In genomic region chr5:83956386-83956785, GRCh38 we compare ENCODE assay signal across 20 cellular contexts.
DNase-seq lines count a peak whose midpoint lies in the region; ATAC-seq and TF ChIP-seq lines count a peak whose summit lies in the region.
"Had no signal": no experiment of that assay in that cellular context is flagged by ENCODE, and none has a peak within 500 bp of the region (broad histone marks: within the 10 kb centered on the region; RNA-seq: fewer than 3 reads in every experiment).

No MANE protein-coding gene starts in this region.

- H3K36me3 Mint-ChIP-seq in glutamatergic neuron (ENCODE audit: unreplicated experiment) (no peaks in the 10 kb centered on the region), Caco-2 (ENCODE audit: insufficient read depth, unreplicated experiment) (no peaks in the 10 kb centered on the region)

- H3K9ac ChIP-seq in Loucy (ENCODE audit: low read depth, low read length, poor library complexity, severe bottlenecking), result peak overlapping the region; percentile 17
- peak overlapping the region; percentile 43; the same call in 1 of the 2 replicates for H3K9ac ChIP-seq in SK-N-SH

- CTCF ChIA-PET in SK-N-SH (lab: Yijun Ruan, JAX), result no interaction called here
- CTCF ChIA-PET in Caco-2 (lab: Charles Lee), result no interaction called here

- no peak for TF ChIP-seq RAD21 in SK-N-SH (IDR thresholded peaks at IDR 0.05; ENCODE audit: low read length)

- H3K27me3 ChIP-seq in Loucy (ENCODE audit: insufficient read depth, low read length, poor library complexity, severe bottlenecking) (no peaks in the 10 kb centered on the region), SK-N-SH (ENCODE audit: insufficient read depth) (no peaks in the 10 kb centered on the region), Caco-2 (replicated peaks; ENCODE audit: control insufficient read depth, insufficient read depth, low read length) (no peaks in the 10 kb centered on the region)
- H3K27me3 ChIP-seq: left lung, right atrium auricular region, upper lobe of left lung had no signal

- DNase-seq in AG09309 (ENCODE audit: low read depth) (peak; percentile 24), SK-N-SH (no peak), glutamatergic neuron (no peak), NCI-H1417 treated with DMSO at 0.1 percent for 48 hours (lab: John Stamatoyannopoulos, UW) (no peak), NOMO-1 treated with dmso at 0.1 percent for 144 hours (lab: John Stamatoyannopoulos, UW; ENCODE audit: unreplicated experiment) (no peak), Caco-2 (no peak)
- DNase-seq: activated CD4-positive, alpha-beta T cell treated with anti-CD3 and anti-CD28 coated beads, Interleukin-2, amount 50 U/mL, for 48 hours; activated naive CD4-positive, alpha-beta T cell treated with anti-CD3 and anti-CD28 coated beads for 36 hours; CD4-positive, alpha-beta T cell; DMS79 treated with DMSO at 0.1 percent for 48 hours; left lung; mucosa of descending colon; NCI-H774; nucleus accumbens; upper lobe of left lung had no signal

- H3K27ac ChIP-seq in SK-N-SH (ENCODE audit: low read depth in 2 of 2, low read length in 1 of 2), result peak overlapping the region; percentile 67 to 76; a peak in 3 of 4 replicates
- H3K27ac ChIP-seq: left lung, right atrium auricular region, upper lobe of left lung had no signal

- H3K4me3 Mint-ChIP-seq in glutamatergic neuron (ENCODE audit: unreplicated experiment) (peak overlapping the region; percentile 61), Caco-2 (ENCODE audit: unreplicated experiment) (no peak overlapping the region)
- H3K4me3 Mint-ChIP-seq: activated naive CD4-positive, alpha-beta T cell treated with anti-CD3 and anti-CD28 coated beads for 36 hours; CD4-positive, alpha-beta T cell; dendritic cell treated with granulocyte-macrophage colony-stimulating factor and Interleukin-4, amounts not matched to agents 40 ng/mL and 50 ng/mL, for 4 days; stimulated activated naive CD8-positive, alpha-beta T cell treated with anti-CD3 and anti-CD28 coated beads, Interleukin-15, Interleukin-2, amounts not matched to agents 100 ng/mL and 50 ng/mL, for 24 hours had no signal

- no peaks in the 10 kb centered on the region for H3F3A ChIP-seq in Loucy (ENCODE audit: low read depth)
- H3F3A ChIP-seq in SK-N-SH (replicated peaks; ENCODE audit: insufficient read depth), result peaks cover 25% of the 10 kb centered on the region

- no TSS peak for BruUV-seq in Caco-2 (replicated peaks; lab: Mats Ljungman, UMichigan)

- intact Hi-C loops in Caco-2 (cut with micrococcal nuclease; ENCODE audit: unreplicated experiment), result no loop called here

- TF ChIP-seq CTCF in AG09309 (IDR thresholded peaks at IDR 0.05; ENCODE audit: control insufficient read depth, insufficient read depth, low read depth, low read length, missing control alignments) (no peak), Loucy (conservative IDR thresholded peaks at IDR 0.05; ENCODE audit: low read length) (no peak), SK-N-SH (IDR thresholded peaks at IDR 0.05) (no peak), glutamatergic neuron (IDR thresholded peaks at IDR 0.05; ENCODE audit: partially characterized antibody, unreplicated experiment) (no peak), Caco-2 (IDR thresholded peaks at IDR 0.05; ENCODE audit: insufficient read depth in 1 of 2, low read depth in 1 of 2, low read length in 1 of 2, severe bottlenecking in 1 of 2, unreplicated experiment in 1 of 2) (no peak)

- H2AFZ ChIP-seq in Loucy (ENCODE audit: low read length) (peak overlapping the region; percentile 86), SK-N-SH (ENCODE audit: low read depth) (peak overlapping the region; percentile 70)

- ATAC-seq in HG03565 (IDR thresholded peaks at IDR 0.05; ENCODE audit: unreplicated experiment), result no peak
- ATAC-seq: left lung, mucosa of descending colon had no signal

- H3K9me3 Mint-ChIP-seq in glutamatergic neuron (ENCODE audit: unreplicated experiment) (peaks cover 4% of the 10 kb centered on the region), Caco-2 (ENCODE audit: unreplicated experiment) (no peaks in the 10 kb centered on the region)
- H3K9me3 Mint-ChIP-seq: activated naive CD4-positive, alpha-beta T cell treated with anti-CD3 and anti-CD28 coated beads for 36 hours; CD4-positive, alpha-beta T cell; dendritic cell treated with granulocyte-macrophage colony-stimulating factor and Interleukin-4, amounts not matched to agents 40 ng/mL and 50 ng/mL, for 4 days; stimulated activated naive CD8-positive, alpha-beta T cell treated with anti-CD3 and anti-CD28 coated beads, Interleukin-15, Interleukin-2, amounts not matched to agents 100 ng/mL and 50 ng/mL, for 24 hours had no signal

- peak overlapping the region; percentile 66 for H3K4me2 ChIP-seq in Loucy (ENCODE audit: low read depth, low read length, poor library complexity, severe bottlenecking)
- peak overlapping the region; percentile 71 for H3K4me2 ChIP-seq in SK-N-SH

- H3K9me2 ChIP-seq in Loucy (replicated peaks; ENCODE audit: low read depth, low read length) (no peaks in the 10 kb centered on the region), SK-N-SH (no peaks in the 10 kb centered on the region)

- H3K79me2 ChIP-seq in Loucy (ENCODE audit: insufficient read depth, low read length) (no peaks in the 10 kb centered on the region), SK-N-SH (ENCODE audit: insufficient read depth) (no peaks in the 10 kb centered on the region; the same call in 1 of the 2 replicates)

- POLR2A ChIA-PET in SK-N-SH (lab: Yijun Ruan, JAX) (no interaction called here), Caco-2 (lab: Charles Lee) (no interaction called here)

- H3K36me3 ChIP-seq in Loucy (ENCODE audit: insufficient read depth, low read length) (no peaks in the 10 kb centered on the region), SK-N-SH (replicated peaks in 1 of 2; ENCODE audit: control insufficient read depth in 1 of 2, insufficient read depth in 2 of 2, low read length in 1 of 2) (peaks cover 0 to 6% of the 10 kb centered on the region in 2 experiments), Caco-2 (ENCODE audit: control insufficient read depth, insufficient read depth, low read length) (no peaks in the 10 kb centered on the region)
- H3K36me3 ChIP-seq: left lung, right atrium auricular region, upper lobe of left lung had no signal

- H3K9me3 ChIP-seq in Loucy (ENCODE audit: insufficient read depth, low read depth, low read length), result no peaks in the 10 kb centered on the region
- no peaks in the 10 kb centered on the region for H3K9me3 ChIP-seq in SK-N-SH
- H3K9me3 ChIP-seq in Caco-2, result no peaks in the 10 kb centered on the region
- H3K9me3 ChIP-seq: left lung, mucosa of descending colon, right atrium auricular region, upper lobe of left lung had no signal

- H3K4me1 ChIP-seq in Loucy (ENCODE audit: insufficient read depth, low read length, poor library complexity, severe bottlenecking), result peaks cover 18% of the 10 kb centered on the region
- peaks cover 0 to 20% of the 10 kb centered on the region in 2 experiments; a peak in 2 of 4 replicates for H3K4me1 ChIP-seq in SK-N-SH (ENCODE audit: control insufficient read depth in 1 of 2, insufficient read depth in 2 of 2, low read depth in 1 of 2, low read length in 1 of 2)
- H3K4me1 ChIP-seq in Caco-2, result no peaks in the 10 kb centered on the region
- H3K4me1 ChIP-seq: left lung, right atrium auricular region, upper lobe of left lung had no signal

- H3K27ac Mint-ChIP-seq in glutamatergic neuron (ENCODE audit: unreplicated experiment) (peak overlapping the region; percentile 96), Caco-2 (ENCODE audit: unreplicated experiment) (no peak overlapping the region)
- H3K27ac Mint-ChIP-seq: activated naive CD4-positive, alpha-beta T cell treated with anti-CD3 and anti-CD28 coated beads for 36 hours; CD4-positive, alpha-beta T cell; dendritic cell treated with granulocyte-macrophage colony-stimulating factor and Interleukin-4, amounts not matched to agents 40 ng/mL and 50 ng/mL, for 4 days; stimulated activated naive CD8-positive, alpha-beta T cell treated with anti-CD3 and anti-CD28 coated beads, Interleukin-15, Interleukin-2, amounts not matched to agents 100 ng/mL and 50 ng/mL, for 24 hours had no signal

- peaks cover 52% of the 10 kb centered on the region for H3K4me1 Mint-ChIP-seq in glutamatergic neuron (ENCODE audit: low read depth, unreplicated experiment)
- no peaks in the 10 kb centered on the region for H3K4me1 Mint-ChIP-seq in Caco-2 (ENCODE audit: low read depth, unreplicated experiment)

- H3K4me3 ChIP-seq in AG09309 (ENCODE audit: control insufficient read depth, low read depth, low read length) (no peak overlapping the region), Loucy (ENCODE audit: low read length, poor library complexity, severe bottlenecking) (peak overlapping the region; percentile 37), SK-N-SH (ENCODE audit: low read depth in 2 of 2, low read length in 1 of 2) (peak overlapping the region in 1 of 2 experiments; percentile 14; a peak in 1 of 4 replicates), Caco-2 (ENCODE audit: low read depth, low read length) (no peak overlapping the region)
- H3K4me3 ChIP-seq: left lung, mucosa of descending colon, right atrium auricular region, upper lobe of left lung had no signal

- TF ChIP-seq EP300 in SK-N-SH (IDR thresholded peaks at IDR 0.05; ENCODE audit: borderline replicate concordance in 1 of 2, low read depth in 1 of 2, low read length in 1 of 2), result no peak

- H4K20me1 ChIP-seq in Loucy (ENCODE audit: insufficient read depth, low read length, poor library complexity, severe bottlenecking) (no peaks in the 10 kb centered on the region), SK-N-SH (ENCODE audit: insufficient read depth) (no peaks in the 10 kb centered on the region)

- H3K27me3 Mint-ChIP-seq in glutamatergic neuron (ENCODE audit: unreplicated experiment), result peaks cover 5% of the 10 kb centered on the region
- peaks cover 6% of the 10 kb centered on the region for H3K27me3 Mint-ChIP-seq in Caco-2 (ENCODE audit: insufficient read depth, unreplicated experiment)
- H3K27me3 Mint-ChIP-seq: CD4-positive, alpha-beta T cell; dendritic cell treated with granulocyte-macrophage colony-stimulating factor and Interleukin-4, amounts not matched to agents 40 ng/mL and 50 ng/mL, for 4 days; stimulated activated naive CD8-positive, alpha-beta T cell treated with anti-CD3 and anti-CD28 coated beads, Interleukin-15, Interleukin-2, amounts not matched to agents 100 ng/mL and 50 ng/mL, for 24 hours had no signal

TF ChIP-seq in SK-N-SH, 30 proteins besides CTCF, POLR2A, EP300 and RAD21:
- no peak for TF ChIP-seq NRF1 (IDR thresholded peaks at IDR 0.05; ENCODE audit: low read depth, low read length)
- TF ChIP-seq RFX5 (IDR thresholded peaks at IDR 0.05; ENCODE audit: low read length), result no peak
- TF ChIP-seq POLR2AphosphoS5 (IDR thresholded peaks at IDR 0.05; ENCODE audit: low read depth, low read length), result no peak
- TF ChIP-seq EZH2phosphoT487 (IDR thresholded peaks at IDR 0.05; ENCODE audit: borderline replicate concordance, low read depth), result no peak
- no peak for TF ChIP-seq FOXM1 (IDR thresholded peaks at IDR 0.05; ENCODE audit: low read depth)
- TF ChIP-seq NFIC (IDR thresholded peaks at IDR 0.05; ENCODE audit: borderline replicate concordance), result no peak
- no peak for TF ChIP-seq FOSL2 (IDR thresholded peaks at IDR 0.05; ENCODE audit: borderline replicate concordance, low read depth)
- no peak for TF ChIP-seq TCF12 (IDR thresholded peaks at IDR 0.05)
TF ChIP-seq in SK-N-SH: peak in this region for 0.
